1 cellular context compared by ENCODE assay signal in genomic region chr9:116002624-116003023, GRCh38.
A peak's percentile ranks its signal among the peaks of the same experiment; 100 is the strongest.
TF ChIP-seq lines count a peak whose summit lies in the region.

No MANE protein-coding gene starts in this region.

TF ChIP-seq in IMR-90, 13 proteins besides CTCF, POLR2A, EP300 and RAD21:
- TF ChIP-seq MAFK (IDR thresholded peaks at IDR 0.05; ENCODE audit: low read depth, low read length) (peak; percentile 92), NFE2L2 (IDR thresholded peaks at IDR 0.05; ENCODE audit: low read depth, low read length) (peak; percentile 86), BHLHE40 (IDR thresholded peaks at IDR 0.05; ENCODE audit: low read depth, low read length) (no peak)
